In the genomic region with DNA sequence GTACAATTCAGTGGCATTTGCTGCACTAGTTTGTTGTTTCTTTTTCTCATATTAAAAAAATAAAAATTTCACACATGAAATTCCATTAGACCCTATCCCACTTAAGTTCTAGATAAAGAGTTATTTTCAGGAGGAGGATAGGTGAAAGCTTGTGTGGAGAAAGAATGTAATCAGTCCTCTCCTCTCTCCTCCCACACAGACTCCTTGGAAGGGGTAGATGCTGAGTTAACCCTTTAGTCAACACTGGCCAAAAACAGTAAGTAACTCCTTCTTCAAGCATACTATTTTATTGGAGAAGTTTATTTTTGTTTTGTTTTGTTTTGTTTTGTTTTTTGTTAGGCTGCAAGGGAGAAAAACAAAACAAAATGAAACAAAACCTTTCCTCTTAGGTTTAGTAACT, we compare ENCODE assay signal across 1 cellular context.
TF ChIP-seq lines count a peak whose summit lies in the region.

No MANE protein-coding gene starts in this region.

TF ChIP-seq in K562, 482 proteins besides CTCF, POLR2A, EP300 and RAD21 (continued from another document):
- TF ChIP-seq OTX1 (CRISPR knock-in tag; IDR thresholded peaks at IDR 0.05) (no peak), ZNF717 (CRISPR knock-in tag; IDR thresholded peaks at IDR 0.05) (no peak), TEAD4 (IDR thresholded peaks at IDR 0.05; ENCODE audit: low read length) (peak; percentile 83), TEAD4 (CRISPR knock-in tag; IDR thresholded peaks at IDR 0.05; ENCODE audit: borderline replicate concordance) (no peak), BMI1 (IDR thresholded peaks at IDR 0.05; ENCODE audit: low read length) (no peak), HDAC2 (IDR thresholded peaks at IDR 0.05) (peak; percentile 46; the same call in 1 of the 2 replicates), KLF16 (IDR thresholded peaks at IDR 0.05) (no peak), ZNF121 (CRISPR knock-in tag; conservative IDR thresholded peaks at IDR 0.05) (no peak), STAG1 (CRISPR knock-in tag; IDR thresholded peaks at IDR 0.05; ENCODE audit: borderline replicate concordance) (no peak), C11orf30 (IDR thresholded peaks at IDR 0.05; ENCODE audit: low read depth) (no peak), CTBP1 (IDR thresholded peaks at IDR 0.05; ENCODE audit: borderline replicate concordance) (peak; percentile 52; the same call in 1 of the 2 replicates), TOE1 (IDR thresholded peaks at IDR 0.05; ENCODE audit: borderline replicate concordance) (no peak), TOE1 (CRISPR knock-in tag; IDR thresholded peaks at IDR 0.05; ENCODE audit: borderline replicate concordance, low read depth) (no peak), GATAD2A (IDR thresholded peaks at IDR 0.05) (peak; percentile 49; the same call in 1 of the 2 replicates), TEAD2 (tag; IDR thresholded peaks at IDR 0.05) (0 out of 2 replicates have a peak, but pooled peaks have one; percentile 18), TCF7 (IDR thresholded peaks at IDR 0.05; ENCODE audit: borderline replicate concordance) (no peak), BDP1 (IDR thresholded peaks at IDR 0.05; ENCODE audit: insufficient read depth, insufficient read length) (no peak), ZNF75A (CRISPR knock-in tag; IDR thresholded peaks at IDR 0.05) (no peak), HMG20A (CRISPR knock-in tag; conservative IDR thresholded peaks at IDR 0.05) (no peak), FOXM1 (IDR thresholded peaks at IDR 0.05; ENCODE audit: low read depth) (peak; percentile 19; the same call in 1 of the 2 replicates), FOXM1 (CRISPR knock-in tag; IDR thresholded peaks at IDR 0.05; ENCODE audit: low read depth) (no peak), RFX1 (IDR thresholded peaks at IDR 0.05) (no peak), ZNF395 (CRISPR knock-in tag; IDR thresholded peaks at IDR 0.05) (0 out of 2 replicates have a peak, but pooled peaks have one; percentile 30), RUNX1 (IDR thresholded peaks at IDR 0.05; ENCODE audit: low read depth) (no peak), MAZ (CRISPR knock-in tag; conservative IDR thresholded peaks at IDR 0.05 in 1 of 2, IDR thresholded peaks at IDR 0.05 in 1 of 2) (no peak; a peak in 1 of 4 replicates), SOX6 (IDR thresholded peaks at IDR 0.05) (no peak), ZNF780A (CRISPR knock-in tag; IDR thresholded peaks at IDR 0.05) (no peak), CBFA2T3 (IDR thresholded peaks at IDR 0.05) (peak; percentile 73), ZBED1 (IDR thresholded peaks at IDR 0.05) (no peak), MAFK (IDR thresholded peaks at IDR 0.05; ENCODE audit: low read length) (no peak), PRPF4 (IDR thresholded peaks at IDR 0.05; ENCODE audit: insufficient read depth, low read depth, low read length, poor library complexity, severe bottlenecking) (no peak), MTA1 (IDR thresholded peaks at IDR 0.05; ENCODE audit: borderline replicate concordance) (peak; percentile 60; the same call in 1 of the 2 replicates), SPI1 (IDR thresholded peaks at IDR 0.05; ENCODE audit: borderline replicate concordance, low read depth, low read length) (no peak), NRF1 (conservative IDR thresholded peaks at IDR 0.05 in 1 of 2, IDR thresholded peaks at IDR 0.05 in 1 of 2) (no peak), GTF2F1 (IDR thresholded peaks at IDR 0.05; ENCODE audit: low read depth, low read length) (no peak), ZFP36 (IDR thresholded peaks at IDR 0.05; ENCODE audit: low read depth, low read length, partially characterized antibody) (no peak), KLF6 (CRISPR knock-in tag; IDR thresholded peaks at IDR 0.05; ENCODE audit: borderline replicate concordance) (no peak), CREB1 (IDR thresholded peaks at IDR 0.05) (no peak), CREB1 (CRISPR knock-in tag; IDR thresholded peaks at IDR 0.05) (no peak), CBX1 (IDR thresholded peaks at IDR 0.05; ENCODE audit: low read depth) (no peak)
- TF ChIP-seq, protein P1, sequence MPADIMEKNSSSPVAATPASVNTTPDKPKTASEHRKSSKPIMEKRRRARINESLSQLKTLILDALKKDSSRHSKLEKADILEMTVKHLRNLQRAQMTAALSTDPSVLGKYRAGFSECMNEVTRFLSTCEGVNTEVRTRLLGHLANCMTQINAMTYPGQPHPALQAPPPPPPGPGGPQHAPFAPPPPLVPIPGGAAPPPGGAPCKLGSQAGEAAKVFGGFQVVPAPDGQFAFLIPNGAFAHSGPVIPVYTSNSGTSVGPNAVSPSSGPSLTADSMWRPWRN (IDR thresholded peaks at IDR 0.05; ENCODE audit: low read depth) = no peak
- TF ChIP-seq, protein P2, sequence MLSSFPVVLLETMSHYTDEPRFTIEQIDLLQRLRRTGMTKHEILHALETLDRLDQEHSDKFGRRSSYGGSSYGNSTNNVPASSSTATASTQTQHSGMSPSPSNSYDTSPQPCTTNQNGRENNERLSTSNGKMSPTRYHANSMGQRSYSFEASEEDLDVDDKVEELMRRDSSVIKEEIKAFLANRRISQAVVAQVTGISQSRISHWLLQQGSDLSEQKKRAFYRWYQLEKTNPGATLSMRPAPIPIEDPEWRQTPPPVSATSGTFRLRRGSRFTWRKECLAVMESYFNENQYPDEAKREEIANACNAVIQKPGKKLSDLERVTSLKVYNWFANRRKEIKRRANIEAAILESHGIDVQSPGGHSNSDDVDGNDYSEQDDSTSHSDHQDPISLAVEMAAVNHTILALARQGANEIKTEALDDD (IDR thresholded peaks at IDR 0.05) = peak; percentile 68; the same call in 1 of the 2 replicates
- TF ChIP-seq, protein P3, sequence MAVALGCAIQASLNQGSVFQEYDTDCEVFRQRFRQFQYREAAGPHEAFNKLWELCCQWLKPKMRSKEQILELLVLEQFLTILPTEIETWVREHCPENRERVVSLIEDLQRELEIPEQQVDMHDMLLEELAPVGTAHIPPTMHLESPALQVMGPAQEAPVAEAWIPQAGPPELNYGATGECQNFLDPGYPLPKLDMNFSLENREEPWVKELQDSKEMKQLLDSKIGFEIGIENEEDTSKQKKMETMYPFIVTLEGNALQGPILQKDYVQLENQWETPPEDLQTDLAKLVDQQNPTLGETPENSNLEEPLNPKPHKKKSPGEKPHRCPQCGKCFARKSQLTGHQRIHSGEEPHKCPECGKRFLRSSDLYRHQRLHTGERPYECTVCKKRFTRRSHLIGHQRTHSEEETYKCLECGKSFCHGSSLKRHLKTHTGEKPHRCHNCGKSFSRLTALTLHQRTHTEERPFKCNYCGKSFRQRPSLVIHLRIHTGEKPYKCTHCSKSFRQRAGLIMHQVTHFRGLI (CRISPR knock-in tag; IDR thresholded peaks at IDR 0.05) = no peak
- TF ChIP-seq, protein P4, sequence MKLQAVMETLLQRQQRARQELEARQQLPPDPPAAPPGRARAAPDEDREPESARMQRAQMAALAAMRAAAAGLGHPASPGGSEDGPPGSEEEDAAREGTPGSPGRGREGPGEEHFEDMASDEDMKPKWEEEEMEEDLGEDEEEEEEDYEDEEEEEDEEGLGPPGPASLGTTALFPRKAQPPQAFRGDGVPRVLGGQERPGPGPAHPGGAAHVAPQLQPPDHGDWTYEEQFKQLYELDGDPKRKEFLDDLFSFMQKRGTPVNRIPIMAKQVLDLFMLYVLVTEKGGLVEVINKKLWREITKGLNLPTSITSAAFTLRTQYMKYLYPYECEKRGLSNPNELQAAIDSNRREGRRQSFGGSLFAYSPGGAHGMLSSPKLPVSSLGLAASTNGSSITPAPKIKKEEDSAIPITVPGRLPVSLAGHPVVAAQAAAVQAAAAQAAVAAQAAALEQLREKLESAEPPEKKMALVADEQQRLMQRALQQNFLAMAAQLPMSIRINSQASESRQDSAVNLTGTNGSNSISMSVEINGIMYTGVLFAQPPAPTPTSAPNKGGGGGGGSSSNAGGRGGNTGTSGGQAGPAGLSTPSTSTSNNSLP (IDR thresholded peaks at IDR 0.05; ENCODE audit: borderline replicate concordance, low read depth, low read length) = 0 out of 2 replicates have a peak, but pooled peaks have one; percentile 37
- TF ChIP-seq, protein P5, sequence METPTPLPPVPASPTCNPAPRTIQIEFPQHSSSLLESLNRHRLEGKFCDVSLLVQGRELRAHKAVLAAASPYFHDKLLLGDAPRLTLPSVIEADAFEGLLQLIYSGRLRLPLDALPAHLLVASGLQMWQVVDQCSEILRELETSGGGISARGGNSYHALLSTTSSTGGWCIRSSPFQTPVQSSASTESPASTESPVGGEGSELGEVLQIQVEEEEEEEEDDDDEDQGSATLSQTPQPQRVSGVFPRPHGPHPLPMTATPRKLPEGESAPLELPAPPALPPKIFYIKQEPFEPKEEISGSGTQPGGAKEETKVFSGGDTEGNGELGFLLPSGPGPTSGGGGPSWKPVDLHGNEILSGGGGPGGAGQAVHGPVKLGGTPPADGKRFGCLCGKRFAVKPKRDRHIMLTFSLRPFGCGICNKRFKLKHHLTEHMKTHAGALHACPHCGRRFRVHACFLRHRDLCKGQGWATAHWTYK (CRISPR knock-in tag; IDR thresholded peaks at IDR 0.05) = no peak
